ENCODE assay signal across 30 cellular contexts in genomic region chr18:68053290-68053689, GRCh38.
"Had no signal": no experiment of that assay in that cellular context is flagged by ENCODE, and none has a peak within 500 bp of the region (broad histone marks: within the 10 kb centered on the region; RNA-seq: fewer than 3 reads in every experiment).

No MANE protein-coding gene starts in this region.

- H3K4me1 ChIP-seq: ascending aorta had no signal

- H3K9me3 ChIP-seq: ascending aorta had no signal

- H3K27me3 ChIP-seq: ascending aorta, cardiac muscle cell had no signal

- DNase-seq: activated B cell treated with CpG ODN at 0.5 μM for 24 hours; activated CD4-positive, alpha-beta memory T cell treated with anti-CD3 and anti-CD28 coated beads, Interleukin-2, amount 10 ng/mL, durations not matched to agents 7 days and 5 days; activated CD4-positive, alpha-beta T cell treated with anti-CD3 and anti-CD28 coated beads for 1 hour; activated CD4-positive, alpha-beta T cell treated with anti-CD3 and anti-CD28 coated beads for 36 hours; activated CD4-positive, alpha-beta T cell treated with anti-CD3 and anti-CD28 coated beads for 48 hours; activated CD4-positive, alpha-beta T cell treated with anti-CD3 and anti-CD28 coated beads, Interleukin-2, amount 10 ng/mL, durations not matched to agents 7 days and 5 days; activated CD4-positive, alpha-beta T cell treated with anti-CD3 and anti-CD28 coated beads, Interleukin-2, amount 50 U/mL, for 48 hours; activated CD8-positive, alpha-beta memory T cell treated with anti-CD3 and anti-CD28 coated beads for 24 hours; activated CD8-positive, alpha-beta memory T cell treated with anti-CD3 and anti-CD28 coated beads, Interleukin-2, amount 10 ng/mL, durations not matched to agents 7 days and 5 days; activated CD8-positive, alpha-beta memory T cell treated with anti-CD3 and anti-CD28 coated beads, Interleukin-2, amount 50 U/mL, for 48 hours; activated CD8-positive, alpha-beta T cell treated with anti-CD3 and anti-CD28 coated beads, Interleukin-2, amount 10 ng/mL, durations not matched to agents 7 days and 5 days; activated effector memory CD4-positive, alpha-beta T cell treated with Interleukin-2 at 50 U/mL for 16 hours; activated gamma-delta T cell; activated naive CD4-positive, alpha-beta T cell treated with anti-CD3 and anti-CD28 coated beads, Interleukin-2, amount 10 ng/mL, durations not matched to agents 7 days and 5 days; activated naive CD4-positive, alpha-beta T cell treated with Interleukin-2 at 50 U/mL for 16 hours; activated naive CD8-positive, alpha-beta T cell treated with anti-CD3 and anti-CD28 coated beads, Interleukin-2, amount 10 ng/mL, durations not matched to agents 7 days and 5 days; activated naive CD8-positive, alpha-beta T cell treated with anti-CD3 and anti-CD28 coated beads, Interleukin-2, amount 50 U/mL, for 24 hours; activated T-cell treated with anti-CD3 and anti-CD28 coated beads, Interleukin-2, amount 50 U/mL, for 24 hours; activated T-cell treated with anti-CD3 and anti-CD28 coated beads, Interleukin-2, amount 50 U/mL, for 48 hours; amygdala; anterior cingulate cortex; caudate nucleus; cerebellar nuclear complex; T-helper 2 cell; T-helper 9 cell had no signal

- H3K27ac ChIP-seq: ascending aorta, cardiac muscle cell, VCaP had no signal

- FAIRE-seq: bronchial epithelial cell, TTC549 had no signal

- ATAC-seq: activated CD4-positive, alpha-beta T cell treated with anti-CD3 and anti-CD28 coated beads for 36 hours; activated CD8-positive, alpha-beta memory T cell treated with anti-CD3 and anti-CD28 coated beads, Interleukin-2, amount 10 ng/mL, durations not matched to agents 7 days and 5 days; activated CD8-positive, alpha-beta T cell treated with anti-CD3 and anti-CD28 coated beads, Interleukin-2, amount 10 ng/mL, durations not matched to agents 7 days and 5 days; activated naive CD8-positive, alpha-beta T cell treated with anti-CD3 and anti-CD28 coated beads, Interleukin-2, amount 50 U/mL, for 24 hours had no signal

- H3K4me3 ChIP-seq: ascending aorta, cardiac muscle cell had no signal

- H3K36me3 ChIP-seq: ascending aorta, cardiac muscle cell had no signal
